Comparison of ENCODE assay signal across 1 cellular context in genomic region chr11:113591122-113591521, GRCh38.
TF ChIP-seq lines count a peak whose summit lies in the region.

No MANE protein-coding gene starts in this region.

TF ChIP-seq in SK-N-SH treated with all-trans-retinoic acid at 6 μM for 48 hours, 23 proteins besides CTCF, POLR2A, EP300 and RAD21 (continued from another document):
- TF ChIP-seq PATZ1 (CRISPR knock-in tag; IDR thresholded peaks at IDR 0.05; ENCODE audit: borderline replicate concordance) (no peak), ESRRG (CRISPR knock-in tag; IDR thresholded peaks at IDR 0.05) (no peak), ZNF565 (CRISPR knock-in tag; conservative IDR thresholded peaks at IDR 0.05; ENCODE audit: low read depth) (0 out of 2 replicates have a peak, but pooled peaks have one; percentile 64), SNAI2 (CRISPR knock-in tag; IDR thresholded peaks at IDR 0.05) (peak; percentile 84; the same call in 1 of the 2 replicates), ARNTL (CRISPR knock-in tag; IDR thresholded peaks at IDR 0.05; ENCODE audit: borderline replicate concordance, low read depth) (no peak), ISL1 (CRISPR knock-in tag; IDR thresholded peaks at IDR 0.05) (peak; percentile 28; the same call in 1 of the 2 replicates), CREB5 (CRISPR knock-in tag; IDR thresholded peaks at IDR 0.05; ENCODE audit: low read depth) (0 out of 2 replicates have a peak, but pooled peaks have one; percentile 19), PPARA (CRISPR knock-in tag; IDR thresholded peaks at IDR 0.05; ENCODE audit: borderline replicate concordance) (peak; percentile 83; the same call in 1 of the 2 replicates), TOX (CRISPR knock-in tag; IDR thresholded peaks at IDR 0.05; ENCODE audit: borderline replicate concordance) (no peak), TCF4 (CRISPR knock-in tag; IDR thresholded peaks at IDR 0.05; ENCODE audit: borderline replicate concordance) (peak; percentile 100), GLIS3 (CRISPR knock-in tag; IDR thresholded peaks at IDR 0.05) (peak; percentile 76; the same call in 1 of the 2 replicates), ZNF70 (CRISPR knock-in tag; IDR thresholded peaks at IDR 0.05) (peak; percentile 34; the same call in 1 of the 2 replicates), ZFP30 (CRISPR knock-in tag; IDR thresholded peaks at IDR 0.05) (no peak), BACH2 (CRISPR knock-in tag; IDR thresholded peaks at IDR 0.05; ENCODE audit: borderline replicate concordance) (no peak)
